Comparison of ENCODE assay signal across 9 cellular contexts in genomic region chr19:47272448-47273312, GRCh38. TPM values are rescaled to one million over a fixed set of nuclear protein-coding genes. Genes with fewer than 3 reads are reported as not detected.
A peak's percentile ranks its signal among the peaks of the same experiment; 100 is the strongest.
DNase-seq lines count a peak whose midpoint lies in the region; FAIRE-seq and TF ChIP-seq lines count a peak whose summit lies in the region.
"Had no signal": no experiment of that assay in that cellular context is flagged by ENCODE, and none has a peak within 500 bp of the region (broad histone marks: within the 10 kb centered on the region; RNA-seq: fewer than 3 reads in every experiment).

No MANE protein-coding gene starts in this region.

- intact Hi-C loops in ascending aorta (cut with DNase I), result loop anchor here (10.0 kb wide), 1 partner anchor 332 kb away; the partner anchor contains the start of gene BICRA

- FAIRE-seq in D721Med (lab: Jason Lieb, UNC), result no peak
- FAIRE-seq: TTC549 had no signal

- peaks cover 18 to 33% of the 10 kb centered on the region in 2 donors for H3K36me3 ChIP-seq in ascending aorta

- DNase-seq in D721Med (ENCODE audit: insufficient read length, low spot score), result peak; percentile 71
- DNase-seq in HuH-7 (ENCODE audit: low spot score), result peak; percentile 59
- peak in 1 of 2 donors; percentile 78 for DNase-seq in ascending aorta (ENCODE audit: low spot score in 2 of 2)
- DNase-seq in iPS-NIHi7 (ENCODE audit: extremely low spot score), result peak; percentile 62
- peak; percentile 23 to 45 for DNase-seq in stimulated activated CD8-positive, alpha-beta memory T cell treated with anti-CD3 and anti-CD28 coated beads, Interleukin-2, amount 100 ng/mL, for 48 hours (ENCODE audit: low read depth in 2 of 2)
- DNase-seq in NCI-H510A treated with DMSO at 0.1 percent for 48 hours (lab: John Stamatoyannopoulos, UW), result no peak
- no peak for DNase-seq in NCI-H187 (lab: John Stamatoyannopoulos, UW)
- no peak for DNase-seq in DMS114 treated with DMSO at 0.1 percent for 48 hours (lab: John Stamatoyannopoulos, UW; ENCODE audit: unreplicated experiment)

- no peak for TF ChIP-seq CTCF in D721Med (IDR thresholded peaks at IDR 0.05; ENCODE audit: insufficient read depth, missing control alignments)
- TF ChIP-seq CTCF in ascending aorta (IDR thresholded peaks at IDR 0.05), result no peak

- H3K27me3 ChIP-seq in ascending aorta, result no peaks in the 10 kb centered on the region

- H3K4me1 ChIP-seq in ascending aorta, result peaks cover 7 to 27% of the 10 kb centered on the region in 2 donors

- H3K27ac ChIP-seq in ascending aorta, result peak overlapping the region; percentile 99

- peak overlapping the region; percentile 77 to 87 for H3K4me3 ChIP-seq in ascending aorta

- no peaks in the 10 kb centered on the region for H3K9me3 ChIP-seq in ascending aorta

RNA-seq across cellular contexts. Expression of gene INAFM1, which starts 2.0 kb away (rescaled TPM):
- total RNA-seq in ascending aorta, result 33.7 TPM

RNA-seq across cellular contexts. Expression of gene CCDC9, which starts 16.4 kb away (rescaled TPM):
- total RNA-seq in ascending aorta, result 45.3 TPM

RNA-seq across cellular contexts. Expression of gene C5AR1, which starts 37.0 kb away (rescaled TPM):
- total RNA-seq in ascending aorta, result 9.3 TPM

RNA-seq across cellular contexts. Expression of gene BBC3, which starts 41.7 kb away (rescaled TPM):
- total RNA-seq in ascending aorta, result 14.9 TPM

RNA-seq across cellular contexts. Expression of gene C5AR2, which starts 59.3 kb away (rescaled TPM):
- total RNA-seq in ascending aorta, result 18.3 TPM

Comparison
In these comparisons a context has a peak if more than half of its experiments do, and no peak if none do; other contexts are left out.
1. DNase-seq: peak in D721Med (single experiment), HuH-7 (single experiment), iPS-NIHi7 (single experiment) and stimulated activated CD8-positive, alpha-beta memory T cell treated with anti-CD3 and anti-CD28 coated beads, Interleukin-2, amount 100 ng/mL, for 48 hours (2 of 2); none in NCI-H510A treated with DMSO at 0.1 percent for 48 hours (single experiment), NCI-H187 (0 of 2) and DMS114 treated with DMSO at 0.1 percent for 48 hours (single experiment).